In genomic region chr1:109361649-109362048, GRCh38 we compare ENCODE assay signal across 1 cellular context.
TF ChIP-seq lines count a peak whose summit lies in the region.

No MANE protein-coding gene starts in this region.

TF ChIP-seq in IMR-90, 13 proteins besides CTCF, POLR2A, EP300 and RAD21:
- no peak for TF ChIP-seq USF2 (IDR thresholded peaks at IDR 0.05; ENCODE audit: low read depth, low read length)
- no peak for TF ChIP-seq ELK1 (IDR thresholded peaks at IDR 0.05; ENCODE audit: borderline replicate concordance, low read depth, low read length)
- TF ChIP-seq BHLHE40 (IDR thresholded peaks at IDR 0.05; ENCODE audit: low read depth, low read length): no peak
- no peak for TF ChIP-seq RFX5 (IDR thresholded peaks at IDR 0.05; ENCODE audit: low read depth, low read length)
- no peak for TF ChIP-seq MXI1 (IDR thresholded peaks at IDR 0.05; ENCODE audit: borderline replicate concordance, low read depth, low read length)
- TF ChIP-seq MAFK (IDR thresholded peaks at IDR 0.05; ENCODE audit: low read depth, low read length): no peak
- no peak for TF ChIP-seq CEBPB (IDR thresholded peaks at IDR 0.05; ENCODE audit: low read depth, low read length)
- no peak for TF ChIP-seq MAZ (IDR thresholded peaks at IDR 0.05; ENCODE audit: borderline replicate concordance, low read depth, low read length)
- TF ChIP-seq CHD1 (IDR thresholded peaks at IDR 0.05; ENCODE audit: low read depth, low read length): no peak
- no peak for TF ChIP-seq SMC3 (IDR thresholded peaks at IDR 0.05; ENCODE audit: low read depth, low read length)
- no peak for TF ChIP-seq RCOR1 (IDR thresholded peaks at IDR 0.05; ENCODE audit: insufficient replicate concordance, low read length)
- TF ChIP-seq NFE2L2 (IDR thresholded peaks at IDR 0.05; ENCODE audit: low read depth, low read length): no peak
- TF ChIP-seq FOS (IDR thresholded peaks at IDR 0.05; ENCODE audit: low read depth, low read length): no peak
